Comparison of ENCODE assay signal across 8 cellular contexts in the genomic region with DNA sequence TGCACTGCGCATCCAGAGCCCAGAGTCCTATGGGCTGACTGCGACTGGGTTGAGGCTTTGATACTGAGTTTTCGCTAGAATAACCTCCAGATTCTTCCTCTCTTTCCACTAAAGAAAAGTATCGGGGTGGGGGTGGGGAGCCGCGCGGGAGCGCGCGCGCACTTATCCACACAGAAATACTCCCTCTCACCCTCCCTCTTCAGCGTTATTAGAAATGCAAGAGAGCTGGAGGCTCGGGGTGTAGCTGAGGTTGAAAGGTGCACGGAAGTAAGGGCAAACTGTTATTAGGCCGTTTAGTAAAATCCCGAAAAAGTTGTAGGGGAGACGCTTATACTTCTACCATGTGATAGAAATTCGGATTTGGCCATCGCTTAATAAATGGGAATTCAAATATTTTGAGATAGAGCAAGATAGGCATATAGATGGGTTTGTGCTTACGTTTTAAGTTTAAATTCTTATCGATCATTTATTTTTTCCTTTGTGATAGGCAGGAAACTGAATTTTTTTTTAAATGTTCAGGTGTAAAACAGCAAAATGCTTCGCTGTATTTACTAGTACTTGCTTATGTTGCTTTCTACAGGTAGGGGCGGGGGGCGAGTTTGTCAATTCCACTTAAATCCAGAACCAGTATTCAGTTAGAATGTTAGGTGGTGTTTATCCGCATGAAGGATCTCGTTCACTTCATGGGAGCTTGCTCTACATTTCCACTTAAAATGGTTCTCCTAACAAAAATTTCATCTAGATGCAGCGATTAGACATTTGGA. TPM values are rescaled to one million over a fixed set of nuclear protein-coding genes. Genes with fewer than 3 reads are reported as not detected.
A peak's percentile ranks its signal among the peaks of the same experiment; 100 is the strongest.
DNase-seq lines count a peak whose midpoint lies in the region; ATAC-seq and TF ChIP-seq lines count a peak whose summit lies in the region.

No MANE protein-coding gene starts in this region.

- H3K36me3 Mint-ChIP-seq in T-cell = peaks cover 4% of the 10 kb centered on the region
- peaks cover 7% of the 10 kb centered on the region for H3K36me3 Mint-ChIP-seq in type B pancreatic cell

- peak overlapping the region in 1 of 2 experiments; percentile 98 for H3K14ac ChIP-seq in mesenchymal stem cell (ENCODE audit: low read length in 2 of 2)

- no peak overlapping the region for H4K91ac ChIP-seq in mesenchymal stem cell (ENCODE audit: low read length)

- H2BK12ac ChIP-seq in mesenchymal stem cell (ENCODE audit: low read length in 2 of 2) = no peak overlapping the region

- TF ChIP-seq CTCF in 22Rv1 (IDR thresholded peaks at IDR 0.05) (no peak), LNCaP clone FGC (IDR thresholded peaks at IDR 0.05; ENCODE audit: control insufficient read depth, extremely low read depth, insufficient read depth) (no peak), type B pancreatic cell (conservative IDR thresholded peaks at IDR 0.05) (no peak)

- peak overlapping the region; percentile 91 to 99 for H3K18ac ChIP-seq in mesenchymal stem cell (ENCODE audit: low read depth in 1 of 2, low read length in 2 of 2)

- no peaks in the 10 kb centered on the region for H3K36me3 ChIP-seq in endocrine pancreas (ENCODE audit: control insufficient read depth, insufficient read depth, low read length)
- H3K36me3 ChIP-seq in mesenchymal stem cell (ENCODE audit: control insufficient read depth in 1 of 2, insufficient read depth in 2 of 2, low read depth in 1 of 2, low read length in 2 of 2) = no peaks in the 10 kb centered on the region

- peak overlapping the region; percentile 100 for H3K9ac ChIP-seq in endocrine pancreas (ENCODE audit: control insufficient read depth, insufficient read depth, low read length)
- H3K9ac ChIP-seq in mesenchymal stem cell (ENCODE audit: low read length) = peak overlapping the region; percentile 96

- ATAC-seq in T-cell (replicated peaks in 1 of 4) = no peak

- H3K27ac Mint-ChIP-seq in T-cell (peak overlapping the region; percentile 85 to 86), type B pancreatic cell (peak overlapping the region; percentile 98)

- H3K4me1 ChIP-seq in endocrine pancreas (ENCODE audit: control insufficient read depth, insufficient read depth, low read length) (peaks cover 26% of the 10 kb centered on the region), mesenchymal stem cell (ENCODE audit: control insufficient read depth, insufficient read depth, low read depth, low read length) (peaks cover 5% of the 10 kb centered on the region)

- in situ Hi-C loops in KBM-7 (cut with MboI; ENCODE audit: low pct_unique_long_range_greater_than_20kb, low sequenced_read_pairs) = no loop called here

- H3K27ac ChIP-seq in 22Rv1 = peak overlapping the region; percentile 99
- peak overlapping the region; percentile 86 for H3K27ac ChIP-seq in mesenchymal stem cell (ENCODE audit: low read length, poor library complexity, severe bottlenecking)

- 0% methylated on average over 13 of the region's 27 CpGs for WGBS in mesenchymal stem cell

- H3K4me1 Mint-ChIP-seq in T-cell (peaks cover 47 to 50% (median 49%) of the 10 kb centered on the region in 3 donors), type B pancreatic cell (ENCODE audit: unreplicated experiment) (peaks cover 43% of the 10 kb centered on the region)

- peak overlapping the region; percentile 90 to 99 (median 94) for H3K4me3 Mint-ChIP-seq in T-cell
- peak overlapping the region; percentile 99 for H3K4me3 Mint-ChIP-seq in type B pancreatic cell

- H4K8ac ChIP-seq in mesenchymal stem cell (ENCODE audit: low read length) = no peak overlapping the region

- H2BK5ac ChIP-seq in mesenchymal stem cell (ENCODE audit: low read depth, low read length, poor library complexity, severe bottlenecking) = peak overlapping the region; percentile 77

- no peak overlapping the region for H3K23ac ChIP-seq in mesenchymal stem cell (ENCODE audit: low read length in 2 of 2)

- peak; percentile 46 for DNase-seq in GM03348 (ENCODE audit: low spot score)
- no peak for DNase-seq in LNCaP clone FGC (ENCODE audit: low read depth)
- DNase-seq in T-cell = peak in 22 of 34 experiments; percentile 2 to 37 (median 10)
- DNase-seq in mesenchymal stem cell = peak; percentile 63
- DNase-seq in type B pancreatic cell (ENCODE audit: extremely low spot score, unreplicated experiment) = no peak
- DNase-seq in KBM-7 = no peak

- H3K27me3 ChIP-seq in endocrine pancreas (ENCODE audit: control insufficient read depth, insufficient read depth, low read length) = no peaks in the 10 kb centered on the region
- H3K27me3 ChIP-seq in mesenchymal stem cell (ENCODE audit: control insufficient read depth in 1 of 2, insufficient read depth in 1 of 2, low read length in 2 of 2) = no peaks in the 10 kb centered on the region

- no peak overlapping the region for H2BK15ac ChIP-seq in mesenchymal stem cell (ENCODE audit: low read depth, poor library complexity, severe bottlenecking)

- H2AFZ ChIP-seq in mesenchymal stem cell (ENCODE audit: low read depth, low read length) = no peak overlapping the region

- H3K27me3 Mint-ChIP-seq in T-cell (no peaks in the 10 kb centered on the region), type B pancreatic cell (no peaks in the 10 kb centered on the region)

- H3K4me2 ChIP-seq in mesenchymal stem cell (ENCODE audit: low read length, poor library complexity, severe bottlenecking) = peak overlapping the region; percentile 41

- no peak overlapping the region for H2AK5ac ChIP-seq in mesenchymal stem cell (ENCODE audit: low read length, severe bottlenecking)

- no peaks in the 10 kb centered on the region for H3K9me3 ChIP-seq in endocrine pancreas (ENCODE audit: control insufficient read depth, low read length)
- H3K9me3 ChIP-seq in mesenchymal stem cell (ENCODE audit: control insufficient read depth, low read length) = no peaks in the 10 kb centered on the region

- H3K4me3 ChIP-seq in LNCaP clone FGC (ENCODE audit: low read depth, low read length) = peak overlapping the region; percentile 73
- H3K4me3 ChIP-seq in endocrine pancreas (ENCODE audit: control insufficient read depth, insufficient read depth, low read length) = peak overlapping the region; percentile 99
- peak overlapping the region; percentile 90 for H3K4me3 ChIP-seq in mesenchymal stem cell (ENCODE audit: insufficient read depth in 1 of 2, low read depth in 1 of 2, low read length in 2 of 2)

- peak overlapping the region in 1 of 2 experiments; percentile 95 for H3K4ac ChIP-seq in mesenchymal stem cell (ENCODE audit: low read depth in 1 of 2, low read length in 2 of 2)

- CTCF ChIA-PET in T-cell (lab: Charles Lee) = no interaction called here

- H2BK120ac ChIP-seq in mesenchymal stem cell (ENCODE audit: low read depth, low read length) = no peak overlapping the region

- POLR2A ChIA-PET in T-cell (lab: Charles Lee) = interaction anchor here in 1 of 2 donors (0.6 kb wide), 1 partner anchor 1046 kb away, joined by 3 read pairs; no protein-coding TSS in a partner anchor

- H3K9me3 Mint-ChIP-seq in T-cell (no peaks in the 10 kb centered on the region), type B pancreatic cell (peaks cover 4% of the 10 kb centered on the region)

- peaks cover 2% of the 10 kb centered on the region for H3K79me1 ChIP-seq in mesenchymal stem cell (replicated peaks; ENCODE audit: low read length, poor library complexity, severe bottlenecking)

RNA-seq across cellular contexts. Expression of gene ARHGAP5, which starts 1.1 kb away (rescaled TPM):
- total RNA-seq in T-cell = 10 to 100 TPM; 43.1 to 69.3 (median 60.9) TPM
- 40.4 TPM for polyA plus RNA-seq in mesenchymal stem cell (2013, experiment 1 of 2)
- polyA plus RNA-seq in mesenchymal stem cell (2013, experiment 2 of 2) = 42.2 TPM
- total RNA-seq in type B pancreatic cell (ENCODE audit: low replicate concordance) = 157 and 169 TPM in 2 replicates

Comparison
In these comparisons a context has a peak if more than half of its experiments do, and no peak if none do; other contexts are left out.
1. DNase-seq: peak in GM03348 (single experiment), T-cell (22 of 34) and mesenchymal stem cell (single experiment); none in LNCaP clone FGC (single experiment), type B pancreatic cell (single experiment) and KBM-7 (single experiment).
2. Peak in every context shown above with its lines, with median percentiles within 50 percentile points of each other: H3K4me3 ChIP-seq.